In the genomic region with DNA sequence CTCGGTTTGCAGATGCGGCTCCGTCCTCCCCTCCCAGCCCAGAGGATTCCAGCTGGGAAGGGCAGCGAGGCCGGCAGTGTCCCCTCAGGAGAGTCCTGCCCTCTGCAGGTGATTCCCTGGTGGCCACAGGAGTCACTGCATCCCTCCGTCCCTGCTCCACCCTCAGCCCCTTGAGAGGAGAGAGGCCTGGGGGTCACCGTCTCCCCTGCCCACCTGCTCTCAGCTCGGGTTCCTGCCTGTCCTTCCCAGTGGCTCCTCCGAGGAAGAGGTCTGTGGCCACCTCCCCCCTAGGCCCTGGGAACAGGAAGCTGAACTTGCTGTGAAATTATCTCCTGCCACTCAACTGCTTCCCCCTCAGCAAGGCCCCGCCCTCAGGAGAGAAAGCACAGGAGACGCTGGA, we compare ENCODE assay signal across 1 cellular context.
TF ChIP-seq lines count a peak whose summit lies in the region.

No MANE protein-coding gene starts in this region.

TF ChIP-seq in GM23338, 12 proteins besides CTCF, POLR2A, EP300 and RAD21 (continued from another document):
- no peak for TF ChIP-seq ZNF462 (CRISPR knock-in tag; IDR thresholded peaks at IDR 0.05)
- TF ChIP-seq JUNB (IDR thresholded peaks at IDR 0.05; ENCODE audit: unreplicated experiment) = no peak
- no peak for TF ChIP-seq CREB1 (CRISPR knock-in tag; IDR thresholded peaks at IDR 0.05; ENCODE audit: low read depth)
- TF ChIP-seq EZH2 (IDR thresholded peaks at IDR 0.05; ENCODE audit: low read depth, unreplicated experiment) = no peak
- TF ChIP-seq NANOG (IDR thresholded peaks at IDR 0.05; ENCODE audit: borderline replicate concordance) = no peak
- TF ChIP-seq POLR2AphosphoS5 (IDR thresholded peaks at IDR 0.05; ENCODE audit: low read depth) = no peak
- TF ChIP-seq EZH2phosphoT487 (IDR thresholded peaks at IDR 0.05; ENCODE audit: unreplicated experiment) = no peak
- TF ChIP-seq ZNF331 (CRISPR knock-in tag; IDR thresholded peaks at IDR 0.05; ENCODE audit: low read depth) = no peak
- TF ChIP-seq ZNF114 (CRISPR knock-in tag; IDR thresholded peaks at IDR 0.05) = no peak
- TF ChIP-seq, protein P1, sequence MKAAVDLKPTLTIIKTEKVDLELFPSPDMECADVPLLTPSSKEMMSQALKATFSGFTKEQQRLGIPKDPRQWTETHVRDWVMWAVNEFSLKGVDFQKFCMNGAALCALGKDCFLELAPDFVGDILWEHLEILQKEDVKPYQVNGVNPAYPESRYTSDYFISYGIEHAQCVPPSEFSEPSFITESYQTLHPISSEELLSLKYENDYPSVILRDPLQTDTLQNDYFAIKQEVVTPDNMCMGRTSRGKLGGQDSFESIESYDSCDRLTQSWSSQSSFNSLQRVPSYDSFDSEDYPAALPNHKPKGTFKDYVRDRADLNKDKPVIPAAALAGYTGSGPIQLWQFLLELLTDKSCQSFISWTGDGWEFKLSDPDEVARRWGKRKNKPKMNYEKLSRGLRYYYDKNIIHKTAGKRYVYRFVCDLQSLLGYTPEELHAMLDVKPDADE (IDR thresholded peaks at IDR 0.05) = no peak
- no peak for TF ChIP-seq STAT1 (IDR thresholded peaks at IDR 0.05; ENCODE audit: unreplicated experiment)
